ENCODE assay signal across 1 cellular context in the genomic region with DNA sequence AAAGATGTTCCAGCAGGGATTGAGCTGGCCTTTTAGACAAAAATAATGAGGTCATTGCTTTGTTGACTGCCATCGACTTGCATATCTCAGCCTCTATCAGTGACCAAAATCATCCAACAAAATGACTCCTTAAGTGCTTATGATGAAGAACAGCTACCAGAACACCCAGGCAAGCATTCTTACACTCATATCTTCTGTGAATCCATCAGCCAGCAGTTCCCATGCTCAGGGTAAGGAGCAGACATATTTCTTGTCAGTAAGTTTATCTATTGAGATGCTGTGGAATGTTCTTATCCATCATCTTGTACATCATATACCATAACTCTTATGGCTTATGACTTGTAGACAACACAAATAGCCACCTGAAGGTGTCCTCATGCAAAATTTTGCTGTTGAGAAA.
TF ChIP-seq lines count a peak whose summit lies in the region.

No MANE protein-coding gene starts in this region.

TF ChIP-seq in SK-N-SH, 30 proteins besides CTCF, POLR2A, EP300 and RAD21 (continued from another document):
- TF ChIP-seq, protein P1, sequence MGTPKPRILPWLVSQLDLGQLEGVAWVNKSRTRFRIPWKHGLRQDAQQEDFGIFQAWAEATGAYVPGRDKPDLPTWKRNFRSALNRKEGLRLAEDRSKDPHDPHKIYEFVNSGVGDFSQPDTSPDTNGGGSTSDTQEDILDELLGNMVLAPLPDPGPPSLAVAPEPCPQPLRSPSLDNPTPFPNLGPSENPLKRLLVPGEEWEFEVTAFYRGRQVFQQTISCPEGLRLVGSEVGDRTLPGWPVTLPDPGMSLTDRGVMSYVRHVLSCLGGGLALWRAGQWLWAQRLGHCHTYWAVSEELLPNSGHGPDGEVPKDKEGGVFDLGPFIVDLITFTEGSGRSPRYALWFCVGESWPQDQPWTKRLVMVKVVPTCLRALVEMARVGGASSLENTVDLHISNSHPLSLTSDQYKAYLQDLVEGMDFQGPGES (IDR thresholded peaks at IDR 0.05; ENCODE audit: low read depth, low read length), result no peak
- TF ChIP-seq RFX5 (IDR thresholded peaks at IDR 0.05; ENCODE audit: low read length), result no peak
- TF ChIP-seq TEAD4 (IDR thresholded peaks at IDR 0.05; ENCODE audit: borderline replicate concordance, insufficient read depth), result no peak
- TF ChIP-seq, protein P2, sequence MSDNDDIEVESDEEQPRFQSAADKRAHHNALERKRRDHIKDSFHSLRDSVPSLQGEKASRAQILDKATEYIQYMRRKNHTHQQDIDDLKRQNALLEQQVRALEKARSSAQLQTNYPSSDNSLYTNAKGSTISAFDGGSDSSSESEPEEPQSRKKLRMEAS (IDR thresholded peaks at IDR 0.05; ENCODE audit: low read depth), result no peak
- TF ChIP-seq ZBTB33 (IDR thresholded peaks at IDR 0.05; ENCODE audit: borderline replicate concordance, low read depth), result no peak
